In genomic region chr2:217944366-217944765, GRCh38 we compare ENCODE assay signal across 2 cellular contexts.
TF ChIP-seq lines count a peak whose summit lies in the region.

No MANE protein-coding gene starts in this region.

TF ChIP-seq in SK-N-SH, 30 proteins besides CTCF, POLR2A, EP300 and RAD21 (continued from another document):
- TF ChIP-seq, protein P1, sequence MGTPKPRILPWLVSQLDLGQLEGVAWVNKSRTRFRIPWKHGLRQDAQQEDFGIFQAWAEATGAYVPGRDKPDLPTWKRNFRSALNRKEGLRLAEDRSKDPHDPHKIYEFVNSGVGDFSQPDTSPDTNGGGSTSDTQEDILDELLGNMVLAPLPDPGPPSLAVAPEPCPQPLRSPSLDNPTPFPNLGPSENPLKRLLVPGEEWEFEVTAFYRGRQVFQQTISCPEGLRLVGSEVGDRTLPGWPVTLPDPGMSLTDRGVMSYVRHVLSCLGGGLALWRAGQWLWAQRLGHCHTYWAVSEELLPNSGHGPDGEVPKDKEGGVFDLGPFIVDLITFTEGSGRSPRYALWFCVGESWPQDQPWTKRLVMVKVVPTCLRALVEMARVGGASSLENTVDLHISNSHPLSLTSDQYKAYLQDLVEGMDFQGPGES (IDR thresholded peaks at IDR 0.05; ENCODE audit: low read depth, low read length), result no peak
- TF ChIP-seq PBX3 (IDR thresholded peaks at IDR 0.05) (no peak), MXI1 (IDR thresholded peaks at IDR 0.05; ENCODE audit: low read depth, low read length) (peak; percentile 47), NRF1 (IDR thresholded peaks at IDR 0.05; ENCODE audit: low read depth, low read length) (no peak), ELF1 (IDR thresholded peaks at IDR 0.05) (no peak), MEF2A (IDR thresholded peaks at IDR 0.05; ENCODE audit: borderline replicate concordance, low read depth) (no peak), GATA2 (CRISPR knock-in tag; IDR thresholded peaks at IDR 0.05) (peak; percentile 33; the same call in 1 of the 2 replicates)
TF ChIP-seq in SK-N-SH: peak in this region for 2.

TF ChIP-seq in SK-N-SH treated with all-trans-retinoic acid at 6 μM for 48 hours, 23 proteins besides CTCF, POLR2A, EP300 and RAD21 (continued from another document):
- TF ChIP-seq ZFP30 (CRISPR knock-in tag; IDR thresholded peaks at IDR 0.05) (no peak), ZFP3 (CRISPR knock-in tag; IDR thresholded peaks at IDR 0.05) (no peak)
TF ChIP-seq in SK-N-SH treated with all-trans-retinoic acid at 6 μM for 48 hours: peak in this region for 0.
